15 cellular contexts compared by ENCODE assay signal in the genomic region with DNA sequence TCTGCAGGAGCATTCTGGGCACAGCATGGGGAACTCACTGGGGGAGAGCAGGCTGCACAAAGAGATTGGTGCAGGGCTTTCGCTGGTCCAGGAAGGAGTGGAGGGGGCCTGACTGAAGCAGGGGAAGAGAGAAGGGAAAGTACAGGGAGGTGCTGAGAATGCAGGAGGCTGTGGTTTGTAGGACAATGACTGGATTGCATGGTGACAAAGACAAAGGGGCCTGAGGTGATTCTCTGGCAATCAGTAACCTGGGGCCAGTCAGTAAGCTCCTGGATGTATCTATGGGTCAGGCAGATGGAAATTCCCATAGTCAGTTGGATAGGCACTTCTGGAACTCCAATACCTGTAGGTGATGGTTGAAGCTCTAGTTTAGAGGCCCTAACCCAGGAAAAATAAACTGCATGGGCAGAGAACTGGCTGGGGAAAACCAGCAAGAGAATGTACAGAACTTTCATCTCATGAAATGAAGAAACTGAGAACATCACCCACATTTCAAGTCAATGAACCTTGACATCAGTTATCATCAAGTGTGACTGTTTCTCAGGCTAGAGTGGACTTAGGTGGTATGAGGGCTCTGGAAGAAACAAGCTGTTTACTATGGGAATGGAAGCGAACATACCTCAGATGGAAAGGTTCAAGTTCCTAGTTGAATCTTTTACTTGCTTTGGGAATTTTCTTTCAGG.
DNase-seq lines count a peak whose midpoint lies in the region; ATAC-seq, FAIRE-seq and TF ChIP-seq lines count a peak whose summit lies in the region.
"Had no signal": no experiment of that assay in that cellular context is flagged by ENCODE, and none has a peak within 500 bp of the region (broad histone marks: within the 10 kb centered on the region; RNA-seq: fewer than 3 reads in every experiment).

No MANE protein-coding gene starts in this region.

- H3K14ac ChIP-seq in IMR-90 (replicated peaks; ENCODE audit: low read depth, low read length), result no peak overlapping the region

- H3K4me3 ChIP-seq in IMR-90 (ENCODE audit: insufficient read depth, low read depth, low read length), result no peak overlapping the region
- H3K4me3 ChIP-seq: K562, ovary, PC-9 had no signal

- peak; percentile 75 for FAIRE-seq in GM12891 (lab: Jason Lieb, UNC)
- FAIRE-seq: K562 had no signal

- no peaks in the 10 kb centered on the region for H3K36me3 ChIP-seq in IMR-90 (ENCODE audit: control insufficient read depth, insufficient read depth, low read length)
- H3K36me3 ChIP-seq: ovary had no signal

- H2BK120ac ChIP-seq in IMR-90 (ENCODE audit: low read depth, low read length), result no peak overlapping the region

- H2AFZ ChIP-seq in IMR-90 (replicated peaks; ENCODE audit: low read length, poor library complexity), result no peak overlapping the region
- H2AFZ ChIP-seq: PC-9 had no signal

- DNase-seq in GM12891 (ENCODE audit: insufficient read length, low spot score), result no peak
- no peak for DNase-seq in IMR-90
- no peak for DNase-seq in activated CD4-positive, alpha-beta T cell treated with anti-CD3 and anti-CD28 coated beads, Interleukin-2, amount 10 ng/mL, durations not matched to agents 24 days and 14 days
- no peak for DNase-seq in activated T-cell treated with anti-CD3 and anti-CD28 coated beads, Interleukin-2, amount 50 U/mL, for 4 hours
- DNase-seq in activated naive CD4-positive, alpha-beta T cell treated with anti-CD3 and anti-CD28 coated beads, Interleukin-2, amount 50 U/mL, for 16 hours, result no peak
- DNase-seq in NCI-H524 treated with DMSO at 0.1 percent for 48 hours (lab: John Stamatoyannopoulos, UW), result no peak
- DNase-seq: activated CD8-positive, alpha-beta T cell treated with anti-CD3 and anti-CD28 coated beads, Interleukin-2, amount 10 ng/mL, durations not matched to agents 7 days and 5 days; ovary; PC-9 had no signal

- POLR2A ChIA-PET in IMR-90 (lab: Charles Lee; ENCODE audit: unreplicated experiment), result no interaction called here

- H2AK9ac ChIP-seq in IMR-90 (replicated peaks; ENCODE audit: low read depth, low read length, poor library complexity), result no peak overlapping the region

- intact Hi-C loops in IMR-90 (cut with micrococcal nuclease), result no loop called here
- intact Hi-C loops in activated CD4-positive, alpha-beta T cell treated with anti-CD3 and anti-CD28 coated beads, Interleukin-2, amount 10 ng/mL, durations not matched to agents 24 days and 14 days (cut with micrococcal nuclease), result no loop called here

- in situ Hi-C loops in IMR-90 (cut with MboI; ENCODE audit: low sequenced_read_pairs), result no loop called here

- H3K56ac ChIP-seq in IMR-90 (ENCODE audit: extremely low read depth, insufficient read depth, low read length), result no peak overlapping the region

- dilution Hi-C loops in IMR-90 (cut with HindIII; ENCODE audit: low sequenced_read_pairs, unreplicated experiment), result no loop called here

- no peaks in the 10 kb centered on the region for H3K9me3 Mint-ChIP-seq in activated CD4-positive, alpha-beta T cell treated with anti-CD3 and anti-CD28 coated beads, Interleukin-2, amount 10 ng/mL, durations not matched to agents 24 days and 14 days
- H3K9me3 Mint-ChIP-seq in activated T-cell treated with anti-CD3 and anti-CD28 coated beads, Interleukin-2, amount 50 U/mL, for 4 hours, result no peaks in the 10 kb centered on the region
- H3K9me3 Mint-ChIP-seq: activated naive CD4-positive, alpha-beta T cell treated with anti-CD3 and anti-CD28 coated beads, Interleukin-2, amount 50 U/mL, for 24 hours; central memory CD8-positive, alpha-beta T cell; T-helper 2 cell treated with Interferon-gamma antibody and Interleukin-4, amounts not matched to agents 5 μg/mL and 100 μg/mL, for 36 hours had no signal

- H2AK5ac ChIP-seq in IMR-90 (ENCODE audit: low read depth, low read length), result no peak overlapping the region

- peaks cover 24% of the 10 kb centered on the region for H3K4me1 ChIP-seq in IMR-90 (ENCODE audit: control insufficient read depth, insufficient read depth, low read length)

- CTCF ChIA-PET in IMR-90 (lab: Yijun Ruan, JAX), result no interaction called here

- H4K8ac ChIP-seq in IMR-90 (ENCODE audit: low read depth in 2 of 2, low read length in 2 of 2), result no peak overlapping the region

- no peak overlapping the region for H3K27ac Mint-ChIP-seq in activated CD4-positive, alpha-beta T cell treated with anti-CD3 and anti-CD28 coated beads, Interleukin-2, amount 10 ng/mL, durations not matched to agents 24 days and 14 days
- H3K27ac Mint-ChIP-seq: activated CD8-positive, alpha-beta T cell treated with anti-CD3 and anti-CD28 coated beads, Interleukin-2, amount 10 ng/mL, durations not matched to agents 7 days and 5 days; activated naive CD4-positive, alpha-beta T cell treated with anti-CD3 and anti-CD28 coated beads, Interleukin-2, amount 50 U/mL, for 24 hours; T-helper 2 cell treated with Interferon-gamma antibody and Interleukin-4, amounts not matched to agents 5 μg/mL and 100 μg/mL, for 36 hours had no signal

- no peak overlapping the region for H4K91ac ChIP-seq in IMR-90 (ENCODE audit: insufficient read depth, low read depth, low read length)

- H3K4me2 ChIP-seq in IMR-90 (ENCODE audit: low read depth, low read length), result no peak overlapping the region
- H3K4me2 ChIP-seq: PC-9 had no signal

- no peak overlapping the region for H4K5ac ChIP-seq in IMR-90 (ENCODE audit: low read depth, low read length)

- ATAC-seq in GM19438 (IDR thresholded peaks at IDR 0.05; ENCODE audit: low read depth, unreplicated experiment) (peak; percentile 27), HG02759 (IDR thresholded peaks at IDR 0.05; ENCODE audit: unreplicated experiment) (peak; percentile 51), IMR-90 (ENCODE audit: low read depth) (no peak)
- no peak for ATAC-seq in activated T-cell treated with anti-CD3 and anti-CD28 coated beads, Interleukin-2, amount 50 U/mL, for 4 hours
- ATAC-seq: activated CD8-positive, alpha-beta T cell treated with anti-CD3 and anti-CD28 coated beads, Interleukin-2, amount 10 ng/mL, durations not matched to agents 7 days and 5 days; K562 had no signal

- no peak overlapping the region for H2BK20ac ChIP-seq in IMR-90 (ENCODE audit: low read depth, low read length)

- no peaks in the 10 kb centered on the region for H3K9me3 ChIP-seq in IMR-90 (ENCODE audit: control insufficient read depth, insufficient read depth, low read length)
- H3K9me3 ChIP-seq: ovary had no signal

- TF ChIP-seq CTCF in IMR-90 (conservative IDR thresholded peaks at IDR 0.05; ENCODE audit: low read depth, low read length), result no peak

- H4K20me1 ChIP-seq in IMR-90 (ENCODE audit: insufficient read depth, low read length), result no peaks in the 10 kb centered on the region

- no peaks in the 10 kb centered on the region for H3K79me1 ChIP-seq in IMR-90 (ENCODE audit: low read depth in 1 of 2, low read length in 2 of 2)

- no peaks in the 10 kb centered on the region for H3K27me3 ChIP-seq in IMR-90 (ENCODE audit: control insufficient read depth, insufficient read depth, low read length)
- H3K27me3 ChIP-seq: ovary had no signal

- no peak overlapping the region for H3K9ac ChIP-seq in IMR-90 (ENCODE audit: low read depth, low read length)

- H3K4ac ChIP-seq in IMR-90 (ENCODE audit: low read depth, low read length), result no peak overlapping the region

- BruUV-seq in IMR-90 (replicated peaks; lab: Mats Ljungman, UMichigan), result no TSS peak

- TF ChIP-seq POLR2A in GM12891 (IDR thresholded peaks at IDR 0.05; ENCODE audit: low read depth, low read length), result no peak
- no peak for TF ChIP-seq POLR2A in IMR-90 (IDR thresholded peaks at IDR 0.05; ENCODE audit: low read depth, low read length)

- no peak overlapping the region for H3K4me3 Mint-ChIP-seq in activated CD4-positive, alpha-beta T cell treated with anti-CD3 and anti-CD28 coated beads, Interleukin-2, amount 10 ng/mL, durations not matched to agents 24 days and 14 days
- no peak overlapping the region for H3K4me3 Mint-ChIP-seq in activated T-cell treated with anti-CD3 and anti-CD28 coated beads, Interleukin-2, amount 50 U/mL, for 4 hours
- H3K4me3 Mint-ChIP-seq: activated CD8-positive, alpha-beta T cell treated with anti-CD3 and anti-CD28 coated beads, Interleukin-2, amount 10 ng/mL, durations not matched to agents 7 days and 5 days; activated naive CD4-positive, alpha-beta T cell treated with anti-CD3 and anti-CD28 coated beads, Interleukin-2, amount 50 U/mL, for 24 hours; central memory CD8-positive, alpha-beta T cell; T-helper 2 cell treated with Interferon-gamma antibody and Interleukin-4, amounts not matched to agents 5 μg/mL and 100 μg/mL, for 36 hours had no signal

- no peak overlapping the region for H3K23ac ChIP-seq in IMR-90 (ENCODE audit: low read depth, low read length)

- peaks cover 13% of the 10 kb centered on the region; the same call in 1 of the 2 replicates for H3K9me1 ChIP-seq in IMR-90 (ENCODE audit: insufficient read depth, low read length)

- H3K27me3 Mint-ChIP-seq in activated CD4-positive, alpha-beta T cell treated with anti-CD3 and anti-CD28 coated beads, Interleukin-2, amount 10 ng/mL, durations not matched to agents 24 days and 14 days, result peaks cover 2% of the 10 kb centered on the region
- no peaks in the 10 kb centered on the region for H3K27me3 Mint-ChIP-seq in activated T-cell treated with anti-CD3 and anti-CD28 coated beads, Interleukin-2, amount 50 U/mL, for 4 hours (ENCODE audit: low read depth)

- no peak overlapping the region for H2BK5ac ChIP-seq in IMR-90 (ENCODE audit: low read depth, low read length, poor library complexity, severe bottlenecking)

- WGBS in IMR-90 (ENCODE audit: extremely low coverage in 2 of 2, insufficient read length in 1 of 2), 2 experiments, result 43% methylated on average over 1 of the region's 2 CpGs; no CpG with 5 or more reads in 1 of the 2 experiments

- H2BK15ac ChIP-seq in IMR-90 (ENCODE audit: low read depth, low read length), result no peak overlapping the region

- H3K18ac ChIP-seq in IMR-90 (ENCODE audit: low read depth, low read length), result peak overlapping the region; percentile 77

- no peak overlapping the region for H3K27ac ChIP-seq in IMR-90 (ENCODE audit: insufficient read depth, low read length)
- H3K27ac ChIP-seq: ovary, PC-9 had no signal

- no peaks in the 10 kb centered on the region for H3K4me1 Mint-ChIP-seq in activated CD4-positive, alpha-beta T cell treated with anti-CD3 and anti-CD28 coated beads, Interleukin-2, amount 10 ng/mL, durations not matched to agents 24 days and 14 days
- H3K4me1 Mint-ChIP-seq in activated T-cell treated with anti-CD3 and anti-CD28 coated beads, Interleukin-2, amount 50 U/mL, for 4 hours (ENCODE audit: low read depth), result no peaks in the 10 kb centered on the region
- H3K4me1 Mint-ChIP-seq: activated naive CD4-positive, alpha-beta T cell treated with anti-CD3 and anti-CD28 coated beads, Interleukin-2, amount 50 U/mL, for 24 hours; central memory CD8-positive, alpha-beta T cell had no signal

- no peaks in the 10 kb centered on the region for H3K36me3 Mint-ChIP-seq in activated CD4-positive, alpha-beta T cell treated with anti-CD3 and anti-CD28 coated beads, Interleukin-2, amount 10 ng/mL, durations not matched to agents 24 days and 14 days (ENCODE audit: low read depth)
- no peaks in the 10 kb centered on the region for H3K36me3 Mint-ChIP-seq in activated T-cell treated with anti-CD3 and anti-CD28 coated beads, Interleukin-2, amount 50 U/mL, for 4 hours (ENCODE audit: insufficient read depth)
- H3K36me3 Mint-ChIP-seq: activated naive CD4-positive, alpha-beta T cell treated with anti-CD3 and anti-CD28 coated beads, Interleukin-2, amount 50 U/mL, for 24 hours had no signal

- TF ChIP-seq RAD21 in IMR-90 (IDR thresholded peaks at IDR 0.05; ENCODE audit: low read length), result no peak

TF ChIP-seq in IMR-90, 13 proteins besides CTCF, POLR2A, EP300 and RAD21 (continues in another document):
- TF ChIP-seq CHD1 (IDR thresholded peaks at IDR 0.05; ENCODE audit: low read depth, low read length), result no peak

Comparison
In these comparisons a context has a peak if more than half of its experiments do, and no peak if none do; other contexts are left out.
1. ATAC-seq: peak in GM19438 (single experiment) and HG02759 (single experiment); none in IMR-90 (single experiment) and activated T-cell treated with anti-CD3 and anti-CD28 coated beads, Interleukin-2, amount 50 U/mL, for 4 hours (0 of 2).